In genomic region chr2:196606516-196606915, GRCh38 we compare ENCODE assay signal across 17 cellular contexts. TPM values are rescaled to one million over a fixed set of nuclear protein-coding genes. Genes with fewer than 3 reads are reported as not detected.
DNase-seq lines count a peak whose midpoint lies in the region; TF ChIP-seq lines count a peak whose summit lies in the region.
"Had no signal": no experiment of that assay in that cellular context is flagged by ENCODE, and none has a peak within 500 bp of the region (broad histone marks: within the 10 kb centered on the region; RNA-seq: fewer than 3 reads in every experiment).

No MANE protein-coding gene starts in this region.

- no peak for TF ChIP-seq CTCF in coronary artery (IDR thresholded peaks at IDR 0.05)
- TF ChIP-seq CTCF in smooth muscle cell (IDR thresholded peaks at IDR 0.05; ENCODE audit: borderline replicate concordance, insufficient read depth, poor library complexity, severe bottlenecking), result no peak
- TF ChIP-seq CTCF in sigmoid colon (IDR thresholded peaks at IDR 0.05), result no peak

- peak overlapping the region; percentile 21 for H3K4me3 ChIP-seq in coronary artery
- H3K4me3 ChIP-seq in smooth muscle cell, result no peak overlapping the region
- H3K4me3 ChIP-seq in sigmoid colon, result no peak overlapping the region
- H3K4me3 ChIP-seq: A549; BLaER1 treated with 17β-estradiol and CSF1 and Interleukin-3, amounts not matched to agents 10 nM and 100 nM; HAP-1 had no signal

- no peaks in the 10 kb centered on the region for H3K79me2 ChIP-seq in smooth muscle cell (ENCODE audit: low read depth)

- DNase-seq in M059J (ENCODE audit: low read depth), result peak; percentile 22
- DNase-seq in coronary artery (ENCODE audit: low spot score), result no peak
- DNase-seq in glomerular endothelial cell (ENCODE audit: extremely low read depth, low read depth, low spot score), result peak; percentile 74
- no peak for DNase-seq in smooth muscle cell (lab: John Stamatoyannopoulos, UW; ENCODE audit: unreplicated experiment)
- DNase-seq in sigmoid colon, result no peak
- DNase-seq in stimulated activated CD4-positive, alpha-beta T cell treated with anti-CD3 and anti-CD28 coated beads, Interleukin-15, amount 100 ng/mL, for 24 hours, result no peak
- no peak for DNase-seq in stimulated activated CD4-positive, alpha-beta T cell treated with anti-CD3 and anti-CD28 coated beads, Interleukin-4, amount 100 ng/mL, for 4 hours
- DNase-seq: AML-193; CD4-positive, alpha-beta T cell; GOT3; NCI-H1436; NCI-H187 had no signal

- TF ChIP-seq EP300 in sigmoid colon (IDR thresholded peaks at IDR 0.05), result no peak

- H3K4me2 ChIP-seq in smooth muscle cell, result peak overlapping the region; percentile 56
- H3K4me2 ChIP-seq: BLaER1 treated with 17β-estradiol and CSF1 and Interleukin-3, amounts not matched to agents 10 nM and 100 nM; KMS-11 had no signal

- H3K27ac ChIP-seq in coronary artery (peak overlapping the region; percentile 0 to 12), smooth muscle cell (ENCODE audit: low read depth) (peak overlapping the region; percentile 83), sigmoid colon (no peak overlapping the region)
- H3K27ac ChIP-seq: BLaER1 treated with 17β-estradiol and CSF1 and Interleukin-3, amounts not matched to agents 10 nM and 100 nM; KMS-11 had no signal

- no peak for TF ChIP-seq POLR2A in sigmoid colon (IDR thresholded peaks at IDR 0.05)

- H3K27me3 ChIP-seq in smooth muscle cell (ENCODE audit: low read depth) (no peaks in the 10 kb centered on the region), sigmoid colon (no peaks in the 10 kb centered on the region)
- H3K27me3 ChIP-seq: BLaER1 treated with 17β-estradiol and CSF1 and Interleukin-3, amounts not matched to agents 10 nM and 100 nM had no signal

- H3K9ac ChIP-seq in smooth muscle cell (ENCODE audit: low read depth), result no peak overlapping the region
- H3K9ac ChIP-seq: BLaER1 treated with 17β-estradiol and CSF1 and Interleukin-3, amounts not matched to agents 10 nM and 100 nM; KMS-11 had no signal

- H3K9me3 ChIP-seq in smooth muscle cell (replicated peaks; ENCODE audit: low read depth) (no peaks in the 10 kb centered on the region), sigmoid colon (no peaks in the 10 kb centered on the region)
- H3K9me3 ChIP-seq: A549; BLaER1 treated with 17β-estradiol and CSF1 and Interleukin-3, amounts not matched to agents 10 nM and 100 nM; HAP-1 had no signal

- H4K20me1 ChIP-seq in smooth muscle cell (ENCODE audit: low read depth), result no peaks in the 10 kb centered on the region
- H4K20me1 ChIP-seq: BLaER1 treated with 17β-estradiol and CSF1 and Interleukin-3, amounts not matched to agents 10 nM and 100 nM had no signal

- H3K36me3 ChIP-seq in smooth muscle cell (ENCODE audit: low read depth) (no peaks in the 10 kb centered on the region), sigmoid colon (no peaks in the 10 kb centered on the region)
- H3K36me3 ChIP-seq: BLaER1 treated with 17β-estradiol and CSF1 and Interleukin-3, amounts not matched to agents 10 nM and 100 nM; HAP-1 had no signal

- intact Hi-C loops in sigmoid colon (cut with DNase I), result no loop called here

- WGBS in smooth muscle cell (ENCODE audit: low lambda C conversion rate), result 94% methylated on average over 3 of the region's 3 CpGs
- 77 to 86% methylated on average over 3 of the region's 3 CpGs for WGBS in sigmoid colon, 2 donors

- H2AFZ ChIP-seq in smooth muscle cell (ENCODE audit: low read depth), result peak overlapping the region; percentile 36

- peaks cover 6% of the 10 kb centered on the region for H3F3A ChIP-seq in smooth muscle cell (ENCODE audit: low read depth)

- peaks cover 16% of the 10 kb centered on the region for H3K4me1 ChIP-seq in smooth muscle cell (ENCODE audit: low read depth)
- H3K4me1 ChIP-seq in sigmoid colon, result no peaks in the 10 kb centered on the region
- H3K4me1 ChIP-seq: BLaER1 treated with 17β-estradiol and CSF1 and Interleukin-3, amounts not matched to agents 10 nM and 100 nM; HAP-1 had no signal

RNA-seq across cellular contexts. Expression of gene HECW2, which starts 13.2 kb away (rescaled TPM):
- total RNA-seq in M059J (2014; rRNA removed; shearing (Covaris generic)), result 0.94 and 3.4 TPM in 2 replicates
- total RNA-seq in glomerular endothelial cell (71.9 and 95.6 TPM in 2 replicates), smooth muscle cell (11.0 and 15.0 TPM in 2 replicates), sigmoid colon (1 to 10 TPM; 1.1 to 5.2 (median 3.4) TPM)
- polyA plus RNA-seq in smooth muscle cell (3.5 and 3.9 TPM in 2 replicates), sigmoid colon (under 1 TPM; 0.46 to 0.60 (median 0.54) TPM)
- total RNA-seq: G401 had no signal

RNA-seq across cellular contexts. Expression of gene CCDC150, which starts 33.0 kb away (rescaled TPM):
- total RNA-seq in M059J (2014; rRNA removed; shearing (Covaris generic)), result 3.7 and 3.9 TPM in 2 replicates
- 1.6 and 3.8 TPM in 2 replicates for total RNA-seq in glomerular endothelial cell
- total RNA-seq in smooth muscle cell, result 2.0 and 10.3 TPM in 2 replicates
- 2.5 and 3.7 TPM in 2 replicates for polyA plus RNA-seq in smooth muscle cell
- 1 to 10 TPM in 3 of 4 donors, not detected in 1; 1.3 to 2.1 (median 1.4) TPM for total RNA-seq in sigmoid colon
- 1 to 10 TPM in 1 of 3 donors, not detected in 2; 2.0 TPM for polyA plus RNA-seq in sigmoid colon

Comparison
In these comparisons a context has a peak if more than half of its experiments do, and no peak if none do; other contexts are left out.
1. DNase-seq: peak in M059J (single experiment) and glomerular endothelial cell (single experiment); none in coronary artery (single experiment), smooth muscle cell (single experiment), sigmoid colon (single experiment), stimulated activated CD4-positive, alpha-beta T cell treated with anti-CD3 and anti-CD28 coated beads, Interleukin-15, amount 100 ng/mL, for 24 hours (single experiment) and stimulated activated CD4-positive, alpha-beta T cell treated with anti-CD3 and anti-CD28 coated beads, Interleukin-4, amount 100 ng/mL, for 4 hours (0 of 2).
2. H3K27ac ChIP-seq: peak in coronary artery (2 of 2) and smooth muscle cell (single experiment); none in sigmoid colon (0 of 4).